ENCODE assay signal across 1 cellular context in the genomic region with DNA sequence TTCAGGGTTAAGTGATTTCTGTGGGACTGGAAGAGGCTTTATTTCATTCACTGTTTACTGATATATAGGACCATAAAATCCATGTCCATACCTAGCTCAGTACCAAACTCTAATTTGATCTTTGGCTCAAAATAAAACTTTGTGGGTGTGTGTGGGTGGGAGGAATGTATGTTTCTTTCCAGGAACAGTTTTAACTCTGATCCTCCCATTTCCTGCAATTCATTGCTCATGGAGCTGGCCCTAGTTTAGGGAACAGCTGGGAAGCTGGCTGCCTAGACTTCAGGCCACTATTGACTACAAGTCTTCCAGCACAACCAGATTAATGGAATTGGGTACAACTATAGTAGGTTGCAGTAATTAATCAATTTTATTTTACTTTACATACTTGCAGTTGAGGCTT.
TF ChIP-seq lines count a peak whose summit lies in the region.

No MANE protein-coding gene starts in this region.

TF ChIP-seq in GM23338, 12 proteins besides CTCF, POLR2A, EP300 and RAD21:
- TF ChIP-seq POLR2AphosphoS5 (IDR thresholded peaks at IDR 0.05; ENCODE audit: low read depth), result no peak
- no peak for TF ChIP-seq ZNF114 (CRISPR knock-in tag; IDR thresholded peaks at IDR 0.05)
